ENCODE assay signal across 1 cellular context in genomic region chr17:61144137-61144536, GRCh38.
A peak's percentile ranks its signal among the peaks of the same experiment; 100 is the strongest.
TF ChIP-seq lines count a peak whose summit lies in the region.

No MANE protein-coding gene starts in this region.

TF ChIP-seq in SK-N-SH, 30 proteins besides CTCF, POLR2A, EP300 and RAD21 (continued from another document):
- TF ChIP-seq, protein P1, sequence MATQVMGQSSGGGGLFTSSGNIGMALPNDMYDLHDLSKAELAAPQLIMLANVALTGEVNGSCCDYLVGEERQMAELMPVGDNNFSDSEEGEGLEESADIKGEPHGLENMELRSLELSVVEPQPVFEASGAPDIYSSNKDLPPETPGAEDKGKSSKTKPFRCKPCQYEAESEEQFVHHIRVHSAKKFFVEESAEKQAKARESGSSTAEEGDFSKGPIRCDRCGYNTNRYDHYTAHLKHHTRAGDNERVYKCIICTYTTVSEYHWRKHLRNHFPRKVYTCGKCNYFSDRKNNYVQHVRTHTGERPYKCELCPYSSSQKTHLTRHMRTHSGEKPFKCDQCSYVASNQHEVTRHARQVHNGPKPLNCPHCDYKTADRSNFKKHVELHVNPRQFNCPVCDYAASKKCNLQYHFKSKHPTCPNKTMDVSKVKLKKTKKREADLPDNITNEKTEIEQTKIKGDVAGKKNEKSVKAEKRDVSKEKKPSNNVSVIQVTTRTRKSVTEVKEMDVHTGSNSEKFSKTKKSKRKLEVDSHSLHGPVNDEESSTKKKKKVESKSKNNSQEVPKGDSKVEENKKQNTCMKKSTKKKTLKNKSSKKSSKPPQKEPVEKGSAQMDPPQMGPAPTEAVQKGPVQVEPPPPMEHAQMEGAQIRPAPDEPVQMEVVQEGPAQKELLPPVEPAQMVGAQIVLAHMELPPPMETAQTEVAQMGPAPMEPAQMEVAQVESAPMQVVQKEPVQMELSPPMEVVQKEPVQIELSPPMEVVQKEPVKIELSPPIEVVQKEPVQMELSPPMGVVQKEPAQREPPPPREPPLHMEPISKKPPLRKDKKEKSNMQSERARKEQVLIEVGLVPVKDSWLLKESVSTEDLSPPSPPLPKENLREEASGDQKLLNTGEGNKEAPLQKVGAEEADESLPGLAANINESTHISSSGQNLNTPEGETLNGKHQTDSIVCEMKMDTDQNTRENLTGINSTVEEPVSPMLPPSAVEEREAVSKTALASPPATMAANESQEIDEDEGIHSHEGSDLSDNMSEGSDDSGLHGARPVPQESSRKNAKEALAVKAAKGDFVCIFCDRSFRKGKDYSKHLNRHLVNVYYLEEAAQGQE (IDR thresholded peaks at IDR 0.05; ENCODE audit: low read depth, low read length) = no peak
- no peak for TF ChIP-seq TEAD4 (IDR thresholded peaks at IDR 0.05; ENCODE audit: borderline replicate concordance, insufficient read depth)
- TF ChIP-seq RXRA (IDR thresholded peaks at IDR 0.05; ENCODE audit: borderline replicate concordance, low read depth) = no peak
- TF ChIP-seq POLR2AphosphoS5 (IDR thresholded peaks at IDR 0.05; ENCODE audit: low read depth, low read length) = no peak
- peak; percentile 31; the same call in 1 of the 2 replicates for TF ChIP-seq TCF12 (IDR thresholded peaks at IDR 0.05)
